1 cellular context compared by ENCODE assay signal in genomic region chr1:160284220-160284781, GRCh38.
TF ChIP-seq lines count a peak whose summit lies in the region.

No MANE protein-coding gene starts in this region.

TF ChIP-seq in HEK293, 187 proteins besides CTCF, POLR2A, EP300 and RAD21 (continued from another document):
- TF ChIP-seq, protein P1, sequence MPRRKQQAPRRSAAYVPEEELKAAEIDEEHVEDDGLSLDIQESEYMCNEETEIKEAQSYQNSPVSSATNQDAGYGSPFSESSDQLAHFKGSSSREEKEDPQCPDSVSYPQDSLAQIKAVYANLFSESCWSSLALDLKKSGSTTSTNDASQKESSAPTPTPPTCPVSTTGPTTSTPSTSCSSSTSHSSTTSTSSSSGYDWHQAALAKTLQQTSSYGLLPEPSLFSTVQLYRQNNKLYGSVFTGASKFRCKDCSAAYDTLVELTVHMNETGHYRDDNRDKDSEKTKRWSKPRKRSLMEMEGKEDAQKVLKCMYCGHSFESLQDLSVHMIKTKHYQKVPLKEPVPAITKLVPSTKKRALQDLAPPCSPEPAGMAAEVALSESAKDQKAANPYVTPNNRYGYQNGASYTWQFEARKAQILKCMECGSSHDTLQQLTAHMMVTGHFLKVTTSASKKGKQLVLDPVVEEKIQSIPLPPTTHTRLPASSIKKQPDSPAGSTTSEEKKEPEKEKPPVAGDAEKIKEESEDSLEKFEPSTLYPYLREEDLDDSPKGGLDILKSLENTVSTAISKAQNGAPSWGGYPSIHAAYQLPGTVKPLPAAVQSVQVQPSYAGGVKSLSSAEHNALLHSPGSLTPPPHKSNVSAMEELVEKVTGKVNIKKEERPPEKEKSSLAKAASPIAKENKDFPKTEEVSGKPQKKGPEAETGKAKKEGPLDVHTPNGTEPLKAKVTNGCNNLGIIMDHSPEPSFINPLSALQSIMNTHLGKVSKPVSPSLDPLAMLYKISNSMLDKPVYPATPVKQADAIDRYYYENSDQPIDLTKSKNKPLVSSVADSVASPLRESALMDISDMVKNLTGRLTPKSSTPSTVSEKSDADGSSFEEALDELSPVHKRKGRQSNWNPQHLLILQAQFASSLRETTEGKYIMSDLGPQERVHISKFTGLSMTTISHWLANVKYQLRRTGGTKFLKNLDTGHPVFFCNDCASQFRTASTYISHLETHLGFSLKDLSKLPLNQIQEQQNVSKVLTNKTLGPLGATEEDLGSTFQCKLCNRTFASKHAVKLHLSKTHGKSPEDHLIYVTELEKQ (tag by site-specific recombination; IDR thresholded peaks at IDR 0.05; ENCODE audit: borderline replicate concordance): no peak
